16 cellular contexts compared by ENCODE assay signal in the genomic region with DNA sequence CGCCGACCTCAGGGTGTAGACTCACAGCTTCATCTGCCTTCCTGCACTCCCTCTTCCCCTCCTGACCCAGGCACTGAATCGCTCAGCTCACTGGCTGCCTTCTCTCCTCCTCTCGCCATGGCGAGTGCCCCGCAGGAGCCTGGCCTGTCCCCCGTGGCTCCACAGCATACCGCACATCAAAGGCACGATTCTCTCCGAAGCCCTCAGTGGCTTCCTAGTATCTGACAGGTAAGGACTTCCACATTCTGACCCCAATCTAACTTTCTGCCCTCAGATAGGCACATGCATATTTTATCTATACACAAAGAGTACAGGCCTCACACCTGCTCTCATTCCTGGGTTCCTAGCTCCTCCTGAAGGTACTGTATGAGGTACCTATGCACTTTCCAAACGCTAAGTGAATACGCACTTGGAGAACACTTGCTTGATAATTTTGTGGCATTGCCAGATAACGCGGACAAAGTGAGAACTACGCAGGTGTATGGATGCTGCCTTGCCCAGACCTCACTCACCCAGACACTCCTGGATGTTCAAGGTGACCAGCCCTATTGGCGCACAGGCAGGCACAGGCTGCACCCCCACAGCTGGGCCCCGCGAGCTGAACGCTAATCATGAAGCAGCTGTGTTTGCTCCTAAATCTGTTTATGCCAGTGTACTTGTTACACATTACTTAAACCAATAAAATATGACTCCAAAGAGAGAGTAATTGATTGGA. TPM values are rescaled to one million over a fixed set of nuclear protein-coding genes. Genes with fewer than 3 reads are reported as not detected.
DNase-seq lines count a peak whose midpoint lies in the region; ATAC-seq and TF ChIP-seq lines count a peak whose summit lies in the region.
"Had no signal": no experiment of that assay in that cellular context is flagged by ENCODE, and none has a peak within 500 bp of the region (broad histone marks: within the 10 kb centered on the region; RNA-seq: fewer than 3 reads in every experiment).

No MANE protein-coding gene starts in this region.

- peak; percentile 14 for ATAC-seq in left colon
- ATAC-seq: Panc1 had no signal

- H3K27ac ChIP-seq in spleen (no peak overlapping the region), PC-9 (no peak overlapping the region)

- TF ChIP-seq CTCF in spleen (IDR thresholded peaks at IDR 0.05 in 8 of 11, conservative IDR thresholded peaks at IDR 0.05 in 3 of 11) (no peak), PC-9 (conservative IDR thresholded peaks at IDR 0.05) (no peak)

- TF ChIP-seq POLR2A in spleen (IDR thresholded peaks at IDR 0.05), result no peak

- no TSS peak for BruUV-seq in PC-9 (replicated peaks; lab: Mats Ljungman, UMichigan)

- H3K9me2 ChIP-seq in PC-9 (ENCODE audit: insufficient read depth), result no peaks in the 10 kb centered on the region

- H3K27me3 ChIP-seq in spleen (replicated peaks in 1 of 7) (no peaks in the 10 kb centered on the region), PC-9 (ENCODE audit: insufficient read depth, low read depth) (peaks cover 35% of the 10 kb centered on the region)
- H3K27me3 ChIP-seq: thyroid gland had no signal

- H3K4me3 ChIP-seq in spleen, result no peak overlapping the region
- no peak overlapping the region for H3K4me3 ChIP-seq in PC-9
- H3K4me3 ChIP-seq: skin epidermis, thyroid gland had no signal

- intact Hi-C loops in left colon (cut with DNase I, micrococcal nuclease) (no loop called here), spleen (cut with DNase I; ENCODE audit: low total_unique reads) (no loop called here), PC-9 (cut with micrococcal nuclease; ENCODE audit: unreplicated experiment) (no loop called here)

- H3K4me1 ChIP-seq in spleen (peaks cover 0 to 10% (median 4%) of the 10 kb centered on the region in 6 donors), PC-9 (replicated peaks; ENCODE audit: insufficient read depth) (no peaks in the 10 kb centered on the region)

- POLR2A ChIA-PET in PC-9 (lab: Charles Lee; ENCODE audit: unreplicated experiment), result no interaction called here

- no peak overlapping the region for H2AFZ ChIP-seq in PC-9

- H3K4me2 ChIP-seq in PC-9, result no peak overlapping the region

- DNase-seq in NCI-H2081 (lab: John Stamatoyannopoulos, UW), result peak; percentile 12 to 60
- DNase-seq in NCI-H2081 treated with DMSO at 0.1 percent for 48 hours (lab: John Stamatoyannopoulos, UW), result no peak
- peak; percentile 33 for DNase-seq in SHP77 treated with DMSO at 0.1 percent for 48 hours (lab: John Stamatoyannopoulos, UW)
- no peak for DNase-seq in left colon
- DNase-seq in spleen, result peak; percentile 54
- DNase-seq in GM19240 (ENCODE audit: insufficient read length, low spot score), result no peak
- DNase-seq in PC-9, result no peak
- no peak for DNase-seq in epidermal melanocyte (ENCODE audit: insufficient read length, low spot score)
- DNase-seq: activated CD4-positive, alpha-beta T cell treated with anti-CD3 and anti-CD28 coated beads for 1 hour; GOT3; Kasumi-1; naive B cell; T-helper 1 cell; thyroid gland had no signal

- H3K36me3 ChIP-seq in spleen, result no peaks in the 10 kb centered on the region
- no peaks in the 10 kb centered on the region for H3K36me3 ChIP-seq in PC-9 (ENCODE audit: low read depth)
- H3K36me3 ChIP-seq: thyroid gland had no signal

- H3K79me2 ChIP-seq in PC-9 (ENCODE audit: low read depth), result no peaks in the 10 kb centered on the region

- no peaks in the 10 kb centered on the region for H3F3A ChIP-seq in PC-9 (ENCODE audit: insufficient read depth, low read depth)

- no peaks in the 10 kb centered on the region for H4K20me1 ChIP-seq in PC-9 (ENCODE audit: insufficient read depth)

- 91 to 94% (median 92%) methylated on average over 19 of the region's 19 CpGs for WGBS in spleen, 5 donors

- H3K9me3 ChIP-seq in spleen (no peaks in the 10 kb centered on the region), PC-9 (ENCODE audit: insufficient read depth, low read depth) (no peaks in the 10 kb centered on the region)
- H3K9me3 ChIP-seq: thyroid gland had no signal

- CTCF ChIA-PET in PC-9 (lab: Charles Lee), result no interaction called here

RNA-seq across cellular contexts. Expression of gene DIP2C, which starts 27.4 kb away (rescaled TPM):
- total RNA-seq in left colon, result 10 to 100 TPM; 11.0 to 12.2 TPM
- total RNA-seq in spleen, result 10 to 100 TPM in 4 of 7 donors, 1 to 10 TPM in 3; 6.9 to 13.1 (median 10.3) TPM
- polyA plus RNA-seq in spleen, result 1 to 10 TPM; 2.2 to 3.4 (median 3.2) TPM
- total RNA-seq in PC-9 (2021), result 0.83 and 1.1 TPM in 2 replicates

Comparison
In these comparisons a context has a peak if more than half of its experiments do, and no peak if none do; other contexts are left out.
1. DNase-seq: peak in NCI-H2081 (2 of 2), SHP77 treated with DMSO at 0.1 percent for 48 hours (single experiment) and spleen (single experiment); none in NCI-H2081 treated with DMSO at 0.1 percent for 48 hours (single experiment), left colon (0 of 2), GM19240 (single experiment), PC-9 (0 of 2) and epidermal melanocyte (single experiment).